ENCODE assay signal across 14 cellular contexts in the genomic region with DNA sequence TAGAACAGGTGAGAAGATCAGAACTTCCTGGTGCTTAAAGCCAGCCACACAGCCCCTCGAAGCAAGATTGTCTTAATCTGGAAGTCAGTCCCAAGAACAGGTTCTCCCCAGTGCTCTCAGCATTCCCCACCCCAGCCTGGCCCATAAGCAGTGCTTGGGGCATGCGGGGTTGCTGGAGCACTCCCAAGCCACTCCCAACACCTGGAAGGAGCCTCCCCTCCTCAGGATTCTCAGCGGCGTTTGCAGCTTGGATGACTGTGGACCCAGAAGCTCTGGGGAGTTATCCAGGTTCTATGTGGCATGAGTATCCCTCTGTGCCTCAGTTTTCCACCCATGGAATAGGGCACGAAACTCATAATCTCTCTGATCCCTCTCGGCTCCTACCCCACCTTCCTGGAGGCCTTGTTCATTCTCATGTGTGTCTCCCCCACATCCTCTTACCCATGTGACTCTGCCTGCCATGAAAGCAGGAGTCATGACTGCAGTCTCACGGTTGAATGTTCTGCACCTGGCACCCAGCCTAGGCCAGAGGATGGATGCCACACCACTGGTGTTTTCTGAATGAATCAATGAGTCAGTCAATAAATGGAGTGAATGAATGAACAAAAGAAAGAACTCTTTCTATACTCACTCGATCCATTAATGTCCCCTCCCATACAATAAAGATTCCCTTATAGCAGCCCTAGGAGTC. TPM values are rescaled to one million over a fixed set of nuclear protein-coding genes. Genes with fewer than 3 reads are reported as not detected.
DNase-seq lines count a peak whose midpoint lies in the region; ATAC-seq and TF ChIP-seq lines count a peak whose summit lies in the region.
"Had no signal": no experiment of that assay in that cellular context is flagged by ENCODE, and none has a peak within 500 bp of the region (broad histone marks: within the 10 kb centered on the region; RNA-seq: fewer than 3 reads in every experiment).

No MANE protein-coding gene starts in this region.

- WGBS in mesenchymal stem cell, result 98% methylated on average over 7 of the region's 8 CpGs

- H3K4me3 Mint-ChIP-seq in activated naive CD8-positive, alpha-beta T cell treated with anti-CD3 and anti-CD28 coated beads, Interleukin-2, amount 10 ng/mL, durations not matched to agents 7 days and 5 days, result no peak overlapping the region
- no peak overlapping the region for H3K4me3 Mint-ChIP-seq in activated naive CD8-positive, alpha-beta T cell treated with anti-CD3 and anti-CD28 coated beads, Interleukin-2, amount 50 U/mL, for 24 hours
- H3K4me3 Mint-ChIP-seq: T-helper 2 cell treated with Interferon-gamma antibody and Interleukin-4, amounts not matched to agents 5 μg/mL and 100 μg/mL, for 36 hours had no signal

- no peak overlapping the region for H4K8ac ChIP-seq in mesenchymal stem cell (ENCODE audit: low read length)

- no peak overlapping the region for H2AFZ ChIP-seq in mesenchymal stem cell (ENCODE audit: low read depth, low read length)

- ATAC-seq in activated naive CD8-positive, alpha-beta T cell treated with anti-CD3 and anti-CD28 coated beads, Interleukin-2, amount 10 ng/mL, durations not matched to agents 7 days and 5 days (ENCODE audit: low read depth), result no peak
- no peak for ATAC-seq in activated naive CD8-positive, alpha-beta T cell treated with anti-CD3 and anti-CD28 coated beads, Interleukin-2, amount 50 U/mL, for 24 hours
- no peak for ATAC-seq in stimulated activated naive CD8-positive, alpha-beta T cell treated with anti-CD3 and anti-CD28 coated beads, Interleukin-15, Interleukin-2, amounts not matched to agents 100 U/mL and 50 U/mL, for 24 hours

- H3K27ac ChIP-seq in mesenchymal stem cell (ENCODE audit: low read length, poor library complexity, severe bottlenecking) (no peak overlapping the region), vagina (peak overlapping the region; percentile 99)

- no peaks in the 10 kb centered on the region for H3K27me3 ChIP-seq in mesenchymal stem cell (ENCODE audit: control insufficient read depth in 1 of 2, insufficient read depth in 1 of 2, low read length in 2 of 2)
- no peaks in the 10 kb centered on the region for H3K27me3 ChIP-seq in vagina

- peaks cover 2% of the 10 kb centered on the region for H3K27me3 Mint-ChIP-seq in activated naive CD8-positive, alpha-beta T cell treated with anti-CD3 and anti-CD28 coated beads, Interleukin-2, amount 10 ng/mL, durations not matched to agents 7 days and 5 days
- no peaks in the 10 kb centered on the region for H3K27me3 Mint-ChIP-seq in activated naive CD8-positive, alpha-beta T cell treated with anti-CD3 and anti-CD28 coated beads, Interleukin-2, amount 50 U/mL, for 24 hours

- peak overlapping the region; percentile 11 for H3K9ac ChIP-seq in mesenchymal stem cell (ENCODE audit: low read length)

- DNase-seq in activated naive CD8-positive, alpha-beta T cell treated with anti-CD3 and anti-CD28 coated beads, Interleukin-2, amount 10 ng/mL, durations not matched to agents 7 days and 5 days, result peak; percentile 17
- no peak for DNase-seq in activated naive CD8-positive, alpha-beta T cell treated with anti-CD3 and anti-CD28 coated beads, Interleukin-2, amount 50 U/mL, for 24 hours
- DNase-seq in dermis blood vessel endothelial cell (peak; percentile 16), mesenchymal stem cell (no peak), vagina (ENCODE audit: extremely low spot score in 2 of 2) (no peak), inferior parietal cortex (ENCODE audit: extremely low spot score) (no peak), MV-4-11 (lab: John Stamatoyannopoulos, UW) (no peak)
- DNase-seq in stimulated activated naive CD8-positive, alpha-beta T cell treated with anti-CD3 and anti-CD28 coated beads, Interleukin-15, Interleukin-2, amounts not matched to agents 100 U/mL and 50 U/mL, for 24 hours, result no peak
- DNase-seq: DND-41, foreskin melanocyte, NCI-H146 had no signal

- H2AK5ac ChIP-seq in mesenchymal stem cell (ENCODE audit: low read length, severe bottlenecking), result peak overlapping the region; percentile 84

- H3K9me3 ChIP-seq in mesenchymal stem cell (ENCODE audit: control insufficient read depth, low read length) (peaks cover 9% of the 10 kb centered on the region), vagina (no peaks in the 10 kb centered on the region)

- H3K23ac ChIP-seq in mesenchymal stem cell (ENCODE audit: low read length in 2 of 2), result no peak overlapping the region

- POLR2A ChIA-PET in activated naive CD8-positive, alpha-beta T cell treated with anti-CD3 and anti-CD28 coated beads, Interleukin-2, amount 10 ng/mL, durations not matched to agents 7 days and 5 days (lab: Charles Lee), result no interaction called here

- no peak overlapping the region for H2BK15ac ChIP-seq in mesenchymal stem cell (ENCODE audit: low read depth, poor library complexity, severe bottlenecking)

- H2BK5ac ChIP-seq in mesenchymal stem cell (ENCODE audit: low read depth, low read length, poor library complexity, severe bottlenecking), result no peak overlapping the region

- no peak for TF ChIP-seq CTCF in vagina (IDR thresholded peaks at IDR 0.05)

- H3K4me1 Mint-ChIP-seq in activated naive CD8-positive, alpha-beta T cell treated with anti-CD3 and anti-CD28 coated beads, Interleukin-2, amount 10 ng/mL, durations not matched to agents 7 days and 5 days, result peaks cover 8% of the 10 kb centered on the region
- peaks cover 21% of the 10 kb centered on the region for H3K4me1 Mint-ChIP-seq in activated naive CD8-positive, alpha-beta T cell treated with anti-CD3 and anti-CD28 coated beads, Interleukin-2, amount 50 U/mL, for 24 hours

- intact Hi-C loops in vagina (cut with DNase I), result no loop called here

- no peaks in the 10 kb centered on the region for H3K9me3 Mint-ChIP-seq in activated naive CD8-positive, alpha-beta T cell treated with anti-CD3 and anti-CD28 coated beads, Interleukin-2, amount 10 ng/mL, durations not matched to agents 7 days and 5 days
- H3K9me3 Mint-ChIP-seq in activated naive CD8-positive, alpha-beta T cell treated with anti-CD3 and anti-CD28 coated beads, Interleukin-2, amount 50 U/mL, for 24 hours, result no peaks in the 10 kb centered on the region
- H3K9me3 Mint-ChIP-seq: T-helper 2 cell treated with Interferon-gamma antibody and Interleukin-4, amounts not matched to agents 5 μg/mL and 100 μg/mL, for 36 hours had no signal

- no peak overlapping the region for H2BK12ac ChIP-seq in mesenchymal stem cell (ENCODE audit: low read length in 2 of 2)

- no peak overlapping the region for H2BK120ac ChIP-seq in mesenchymal stem cell (ENCODE audit: low read depth, low read length)

- no peak overlapping the region for H3K14ac ChIP-seq in mesenchymal stem cell (ENCODE audit: low read length in 2 of 2)

- H3K36me3 ChIP-seq in mesenchymal stem cell (ENCODE audit: control insufficient read depth in 1 of 2, insufficient read depth in 2 of 2, low read depth in 1 of 2, low read length in 2 of 2) (peaks cover 0 to 3% of the 10 kb centered on the region in 2 experiments), vagina (no peaks in the 10 kb centered on the region)

- H3K4me2 ChIP-seq in mesenchymal stem cell (ENCODE audit: low read length, poor library complexity, severe bottlenecking), result no peak overlapping the region

- peak overlapping the region in 1 of 2 experiments; percentile 30 for H3K4ac ChIP-seq in mesenchymal stem cell (ENCODE audit: low read depth in 1 of 2, low read length in 2 of 2)

- no peak overlapping the region for H3K27ac Mint-ChIP-seq in activated naive CD8-positive, alpha-beta T cell treated with anti-CD3 and anti-CD28 coated beads, Interleukin-2, amount 10 ng/mL, durations not matched to agents 7 days and 5 days
- H3K27ac Mint-ChIP-seq in activated naive CD8-positive, alpha-beta T cell treated with anti-CD3 and anti-CD28 coated beads, Interleukin-2, amount 50 U/mL, for 24 hours, result no peak overlapping the region
- H3K27ac Mint-ChIP-seq: T-helper 2 cell treated with Interferon-gamma antibody and Interleukin-4, amounts not matched to agents 5 μg/mL and 100 μg/mL, for 36 hours had no signal

- TF ChIP-seq POLR2A in vagina (IDR thresholded peaks at IDR 0.05), result no peak

- no peak overlapping the region for H4K91ac ChIP-seq in mesenchymal stem cell (ENCODE audit: low read length)

- no peak overlapping the region for H3K18ac ChIP-seq in mesenchymal stem cell (ENCODE audit: low read depth in 1 of 2, low read length in 2 of 2)

- H3K36me3 Mint-ChIP-seq in activated naive CD8-positive, alpha-beta T cell treated with anti-CD3 and anti-CD28 coated beads, Interleukin-2, amount 10 ng/mL, durations not matched to agents 7 days and 5 days, result no peaks in the 10 kb centered on the region
- H3K36me3 Mint-ChIP-seq in activated naive CD8-positive, alpha-beta T cell treated with anti-CD3 and anti-CD28 coated beads, Interleukin-2, amount 50 U/mL, for 24 hours (ENCODE audit: low read depth), result no peaks in the 10 kb centered on the region

- peaks cover 73% of the 10 kb centered on the region for H3K4me1 ChIP-seq in mesenchymal stem cell (ENCODE audit: control insufficient read depth, insufficient read depth, low read depth, low read length)
- peaks cover 76% of the 10 kb centered on the region for H3K4me1 ChIP-seq in vagina

- H3K4me3 ChIP-seq in mesenchymal stem cell (ENCODE audit: insufficient read depth in 1 of 2, low read depth in 1 of 2, low read length in 2 of 2), result no peak overlapping the region
- H3K4me3 ChIP-seq in vagina, result no peak overlapping the region
- H3K4me3 ChIP-seq: lung had no signal

- H3K79me1 ChIP-seq in mesenchymal stem cell (replicated peaks; ENCODE audit: low read length, poor library complexity, severe bottlenecking), result peaks cover 3% of the 10 kb centered on the region

RNA-seq across cellular contexts. Expression of a gene that starts 33.4 kb away (rescaled TPM):
- total RNA-seq in activated naive CD8-positive, alpha-beta T cell treated with anti-CD3 and anti-CD28 coated beads, Interleukin-2, amount 10 ng/mL, durations not matched to agents 7 days and 5 days, result not detected
- total RNA-seq in dermis blood vessel endothelial cell (not detected in 2 replicates), vagina (7.1 TPM)
- not detected for polyA plus RNA-seq in mesenchymal stem cell (2013, experiment 1 of 2)
- polyA plus RNA-seq in mesenchymal stem cell (2013, experiment 2 of 2), result not detected
- total RNA-seq: pulmonary artery endothelial cell had no signal

Comparison
In these comparisons a context has a peak if more than half of its experiments do, and no peak if none do; other contexts are left out.
1. DNase-seq: peak in activated naive CD8-positive, alpha-beta T cell treated with anti-CD3 and anti-CD28 coated beads, Interleukin-2, amount 10 ng/mL, durations not matched to agents 7 days and 5 days (single experiment) and dermis blood vessel endothelial cell (single experiment); none in activated naive CD8-positive, alpha-beta T cell treated with anti-CD3 and anti-CD28 coated beads, Interleukin-2, amount 50 U/mL, for 24 hours (single experiment), mesenchymal stem cell (single experiment), vagina (0 of 2), stimulated activated naive CD8-positive, alpha-beta T cell treated with anti-CD3 and anti-CD28 coated beads, Interleukin-15, Interleukin-2, amounts not matched to agents 100 U/mL and 50 U/mL, for 24 hours (single experiment), inferior parietal cortex (single experiment) and MV-4-11 (single experiment).